1 cellular context compared by ENCODE assay signal in the genomic region with DNA sequence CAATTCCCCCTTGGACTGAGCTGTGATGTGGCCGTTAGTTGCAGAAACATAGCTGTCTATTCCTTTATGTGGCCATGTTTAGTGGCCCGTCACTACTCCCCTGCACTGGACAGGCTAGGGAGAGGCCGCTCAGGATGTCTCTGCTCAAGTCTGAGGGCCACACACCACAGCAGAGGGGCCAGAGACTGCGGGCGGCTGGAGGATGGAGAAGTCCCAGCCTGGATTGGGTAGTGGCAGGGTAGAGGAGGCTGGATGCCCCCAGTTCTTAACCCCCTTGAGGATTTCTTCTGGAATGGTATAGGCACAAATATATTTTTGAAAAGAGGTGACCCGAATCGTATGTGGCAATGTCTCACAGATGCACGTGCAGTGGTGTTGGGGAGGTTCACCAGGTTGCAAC.
TF ChIP-seq lines count a peak whose summit lies in the region.

No MANE protein-coding gene starts in this region.

TF ChIP-seq in H1, 55 proteins besides CTCF, POLR2A, EP300 and RAD21:
- no peak for TF ChIP-seq TEAD4 (IDR thresholded peaks at IDR 0.05; ENCODE audit: low read depth, low read length)
- TF ChIP-seq NRF1 (IDR thresholded peaks at IDR 0.05; ENCODE audit: low read depth, low read length), result no peak
- TF ChIP-seq CHD7 (IDR thresholded peaks at IDR 0.05; ENCODE audit: insufficient replicate concordance, low read length), result no peak
- no peak for TF ChIP-seq GABPA (IDR thresholded peaks at IDR 0.05; ENCODE audit: borderline replicate concordance, insufficient read depth, low read length)
- no peak for TF ChIP-seq FOSL1 (IDR thresholded peaks at IDR 0.05; ENCODE audit: insufficient read depth, low read depth, low read length)
- TF ChIP-seq RXRA (IDR thresholded peaks at IDR 0.05; ENCODE audit: insufficient read depth, low read depth, low read length), result no peak
- no peak for TF ChIP-seq RNF2 (IDR thresholded peaks at IDR 0.05; ENCODE audit: borderline replicate concordance, low read depth, low read length, missing control alignments, poor library complexity, severe bottlenecking)
- TF ChIP-seq ATF3 (IDR thresholded peaks at IDR 0.05; ENCODE audit: insufficient read depth, low read depth, low read length), result no peak
TF ChIP-seq in H1: peak in this region for 0.
